ENCODE assay signal across 15 cellular contexts in the genomic region with DNA sequence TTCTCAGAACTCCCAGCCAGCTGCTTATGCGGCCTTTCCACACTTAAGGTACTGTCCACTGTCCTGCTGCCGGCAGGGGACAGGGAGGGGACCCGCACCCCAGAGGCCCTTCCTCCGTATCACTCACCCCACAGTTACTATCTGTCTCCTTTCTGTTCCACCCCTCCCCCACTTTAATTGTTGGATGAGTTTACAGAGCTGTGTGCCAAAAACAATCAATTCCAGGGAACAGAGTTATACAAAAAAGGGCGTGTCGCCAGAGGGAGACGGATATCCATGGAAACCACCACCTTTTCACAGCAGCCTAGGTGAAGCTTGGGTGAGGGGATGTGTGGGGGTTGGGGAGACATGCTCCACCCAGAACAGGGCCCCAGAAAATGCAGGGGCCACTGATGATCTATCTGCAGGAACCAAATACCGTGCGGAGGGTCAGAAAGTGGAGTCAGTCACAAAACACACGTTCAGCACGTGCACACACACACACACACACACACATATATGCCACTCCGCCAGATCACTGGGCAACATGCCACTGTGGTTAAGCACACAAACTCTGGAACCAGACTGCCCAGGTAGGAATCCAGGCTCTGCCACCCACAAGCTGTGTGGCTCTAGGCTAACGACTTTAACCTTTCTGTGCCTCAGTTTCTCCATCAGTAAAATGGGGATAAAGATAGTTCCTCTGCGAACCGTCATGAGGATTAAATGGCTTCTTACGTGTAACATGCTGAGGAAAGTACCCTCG. TPM values are rescaled to one million over a fixed set of nuclear protein-coding genes. Genes with fewer than 3 reads are reported as not detected.
DNase-seq lines count a peak whose midpoint lies in the region; ATAC-seq, FAIRE-seq and TF ChIP-seq lines count a peak whose summit lies in the region.
"Had no signal": no experiment of that assay in that cellular context is flagged by ENCODE, and none has a peak within 500 bp of the region (broad histone marks: within the 10 kb centered on the region; RNA-seq: fewer than 3 reads in every experiment).

No MANE protein-coding gene starts in this region.

- peak overlapping the region; percentile 31; the same call in 1 of the 2 replicates for H4K8ac ChIP-seq in H1 (ENCODE audit: extremely low read depth, insufficient read depth, low read length)

- no peak overlapping the region for H3K14ac ChIP-seq in H1 (ENCODE audit: insufficient read length)

- H3K4me1 ChIP-seq in H1 (replicated peaks in 1 of 4; ENCODE audit: control insufficient read depth in 3 of 4, insufficient read depth in 4 of 4, low read length in 3 of 4) = peaks cover 0 to 6% (median 1%) of the 10 kb centered on the region in 4 experiments; a peak in 3 of 7 replicates
- peaks cover 0 to 15% (median 5%) of the 10 kb centered on the region in 3 donors for H3K4me1 ChIP-seq in pancreas

- no peak for TF ChIP-seq EP300 in H1 (IDR thresholded peaks at IDR 0.05; ENCODE audit: borderline replicate concordance in 1 of 2, low read depth in 2 of 2, low read length in 2 of 2)

- no peak for TF ChIP-seq RAD21 in H1 (IDR thresholded peaks at IDR 0.05 in 1 of 2, conservative IDR thresholded peaks at IDR 0.05 in 1 of 2; ENCODE audit: low read depth in 2 of 2, low read length in 2 of 2)

- H3K27me3 ChIP-seq in H1 (replicated peaks in 1 of 4; ENCODE audit: control insufficient read depth in 3 of 4, extremely low read depth in 1 of 4, insufficient read depth in 3 of 4, low read length in 3 of 4) (no peaks in the 10 kb centered on the region), pancreas (no peaks in the 10 kb centered on the region)
- H3K27me3 ChIP-seq: BLaER1 treated with 17β-estradiol and CSF1 and Interleukin-3, amounts not matched to agents 10 nM and 100 nM had no signal

- H3K4me3 ChIP-seq in H1 (ENCODE audit: extremely low read depth in 1 of 4, insufficient read depth in 2 of 4, low read depth in 3 of 4, low read length in 4 of 4) (no peak overlapping the region), pancreas (no peak overlapping the region)
- H3K4me3 ChIP-seq: BLaER1 treated with 17β-estradiol and CSF1 and Interleukin-3, amounts not matched to agents 10 nM and 100 nM; smooth muscle cell had no signal

- H2BK5ac ChIP-seq in H1 (ENCODE audit: low read depth, low read length) = no peak overlapping the region; the same call in 1 of the 2 replicates

- H3K79me1 ChIP-seq in H1 (ENCODE audit: low read depth, low read length) = no peaks in the 10 kb centered on the region

- H2AFZ ChIP-seq in H1 (ENCODE audit: low read length) = no peak overlapping the region

- no peaks in the 10 kb centered on the region for H3K79me2 ChIP-seq in H1 (ENCODE audit: control insufficient read depth in 1 of 2, insufficient read depth in 2 of 2, low read length in 2 of 2)

- H3K36me3 Mint-ChIP-seq in effector memory CD8-positive, alpha-beta T cell (ENCODE audit: insufficient read depth) = peaks cover 6% of the 10 kb centered on the region

- H2BK12ac ChIP-seq in H1 (ENCODE audit: low read depth, low read length) = no peak overlapping the region

- H3K27ac Mint-ChIP-seq in effector memory CD8-positive, alpha-beta T cell = no peak overlapping the region
- H3K27ac Mint-ChIP-seq: activated T-cell treated with anti-CD3 and anti-CD28 coated beads, Interleukin-2, amount 50 U/mL, for 72 hours had no signal

- H3K56ac ChIP-seq in H1 (replicated peaks; ENCODE audit: insufficient read length, low read depth, low read length) = no peak overlapping the region

- no peak overlapping the region for H2BK120ac ChIP-seq in H1 (replicated peaks; ENCODE audit: low read depth, low read length)

- H4K91ac ChIP-seq in H1 (replicated peaks; ENCODE audit: insufficient read length, low read length) = no peak overlapping the region

- H3K9ac ChIP-seq in H1 (replicated peaks in 1 of 4; ENCODE audit: extremely low read depth in 1 of 4, low read depth in 3 of 4, low read length in 3 of 4) = no peak overlapping the region
- H3K9ac ChIP-seq: BLaER1 treated with 17β-estradiol and CSF1 and Interleukin-3, amounts not matched to agents 10 nM and 100 nM; SK-N-SH had no signal

- no peaks in the 10 kb centered on the region for H3K4me1 Mint-ChIP-seq in effector memory CD8-positive, alpha-beta T cell (ENCODE audit: low read depth in 2 of 2)

- intact Hi-C loops in pancreas (cut with DNase I) = no loop called here

- H2BK15ac ChIP-seq in H1 (ENCODE audit: low read length) = no peak overlapping the region

- no peak overlapping the region for H3K4me2 ChIP-seq in H1 (ENCODE audit: insufficient read depth in 1 of 2, low read depth in 2 of 2, low read length in 2 of 2)
- H3K4me2 ChIP-seq: BLaER1 treated with 17β-estradiol and CSF1 and Interleukin-3, amounts not matched to agents 10 nM and 100 nM; SK-N-SH; smooth muscle cell had no signal

- no peaks in the 10 kb centered on the region for H3K9me3 ChIP-seq in H1 (ENCODE audit: insufficient read depth in 2 of 2, low read depth in 1 of 2, low read length in 1 of 2)
- no peaks in the 10 kb centered on the region for H3K9me3 ChIP-seq in pancreas
- H3K9me3 ChIP-seq: BLaER1 treated with 17β-estradiol and CSF1 and Interleukin-3, amounts not matched to agents 10 nM and 100 nM; SK-N-SH had no signal

- no peak overlapping the region; the same call in 1 of the 2 replicates for H2AK5ac ChIP-seq in H1 (ENCODE audit: low read depth, low read length)

- H3K23me2 ChIP-seq in H1 (ENCODE audit: low read depth, low read length) = no peaks in the 10 kb centered on the region

- H3K27me3 Mint-ChIP-seq in effector memory CD8-positive, alpha-beta T cell = peaks cover 9 to 39% of the 10 kb centered on the region in 2 donors

- CTCF ChIA-PET in H1 (lab: Charles Lee; ENCODE audit: partially characterized antibody) = no interaction called here

- no peaks in the 10 kb centered on the region for H3K9me3 Mint-ChIP-seq in effector memory CD8-positive, alpha-beta T cell
- H3K9me3 Mint-ChIP-seq: activated T-cell treated with anti-CD3 and anti-CD28 coated beads, Interleukin-2, amount 50 U/mL, for 72 hours had no signal

- no peak for TF ChIP-seq POLR2A in H1 (IDR thresholded peaks at IDR 0.05; ENCODE audit: control extremely low read depth in 1 of 2, low read depth in 2 of 2, low read length in 2 of 2)

- H4K20me1 ChIP-seq in H1 (replicated peaks in 1 of 2; ENCODE audit: control insufficient read depth in 1 of 2, insufficient read depth in 2 of 2, low read length in 2 of 2) = no peaks in the 10 kb centered on the region

- FAIRE-seq in H1 (lab: Jason Lieb, UNC) (no peak), pancreas (lab: Jason Lieb, UNC) (no peak)
- FAIRE-seq: astrocyte had no signal

- DNase-seq in DMS79 treated with DMSO at 0.1 percent for 48 hours (lab: John Stamatoyannopoulos, UW) = peak; percentile 82
- DNase-seq in NCI-H2171 (lab: John Stamatoyannopoulos, UW) = peak; percentile 29
- no peak for DNase-seq in H1 (ENCODE audit: low read depth in 1 of 2, low spot score in 2 of 2)
- DNase-seq in pancreas = peak in 5 of 6 donors; percentile 70 to 83 (median 76)
- no peak for DNase-seq in inferior parietal cortex (ENCODE audit: extremely low spot score)
- DNase-seq in effector memory CD8-positive, alpha-beta T cell = no peak
- DNase-seq in DMS114 treated with DMSO at 0.1 percent for 48 hours (lab: John Stamatoyannopoulos, UW; ENCODE audit: unreplicated experiment) = no peak
- DNase-seq: activated T-cell treated with anti-CD3 and anti-CD28 coated beads, Interleukin-2, amount 50 U/mL, for 72 hours; HCEC 1CT; NCI-H524 treated with DMSO at 0.1 percent for 48 hours; SK-N-SH had no signal

- H2BK20ac ChIP-seq in H1 (ENCODE audit: low read length) = no peak overlapping the region; the same call in 1 of the 2 replicates

- no peak overlapping the region for H3K4me3 Mint-ChIP-seq in effector memory CD8-positive, alpha-beta T cell
- H3K4me3 Mint-ChIP-seq: activated T-cell treated with anti-CD3 and anti-CD28 coated beads, Interleukin-2, amount 50 U/mL, for 72 hours had no signal

- no peak for TF ChIP-seq CTCF in H1 (IDR thresholded peaks at IDR 0.05; ENCODE audit: control extremely low read depth in 1 of 3, insufficient read depth in 1 of 3, low read depth in 1 of 3, low read length in 3 of 3)
- no peak for TF ChIP-seq CTCF in pancreas (IDR thresholded peaks at IDR 0.05)

- no peak overlapping the region for H4K5ac ChIP-seq in H1 (ENCODE audit: insufficient read length, low read depth, low read length)

- no peak overlapping the region for H3K23ac ChIP-seq in H1 (ENCODE audit: insufficient read length)

- peak; percentile 70 to 82 (median 79) for ATAC-seq in pancreas
- ATAC-seq in effector memory CD8-positive, alpha-beta T cell (replicated peaks) = no peak
- no peak for ATAC-seq in GM18517 (IDR thresholded peaks at IDR 0.05; ENCODE audit: unreplicated experiment)
- ATAC-seq: activated T-cell treated with anti-CD3 and anti-CD28 coated beads, Interleukin-2, amount 50 U/mL, for 72 hours had no signal

- no peak overlapping the region for H3K18ac ChIP-seq in H1 (ENCODE audit: extremely low read depth, low read length)

- 92% methylated on average over 17 of the region's 17 CpGs; no CpG with 5 or more reads in 1 of the 2 experiments for WGBS in H1 (ENCODE audit: extremely low coverage in 1 of 2, insufficient coverage in 1 of 2, insufficient read length in 1 of 2, insufficient replicate concordance in 2 of 2, low coverage in 1 of 2, low lambda C conversion rate in 2 of 2, missing lambda C conversion rate in 1 of 2), 2 experiments
- WGBS in pancreas, 2 donors = 32 to 34% methylated on average over 17 of the region's 17 CpGs

- H3K36me3 ChIP-seq in H1 (ENCODE audit: control insufficient read depth in 2 of 4, insufficient read depth in 4 of 4, low read length in 3 of 4) (no peaks in the 10 kb centered on the region), pancreas (no peaks in the 10 kb centered on the region)
- H3K36me3 ChIP-seq: BLaER1 treated with 17β-estradiol and CSF1 and Interleukin-3, amounts not matched to agents 10 nM and 100 nM had no signal

- H3K27ac ChIP-seq in H1 (ENCODE audit: low read depth, low read length) = no peak overlapping the region
- no peak overlapping the region for H3K27ac ChIP-seq in pancreas
- H3K27ac ChIP-seq: BLaER1 treated with 17β-estradiol and CSF1 and Interleukin-3, amounts not matched to agents 10 nM and 100 nM had no signal

- H3K4ac ChIP-seq in H1 (replicated peaks; ENCODE audit: insufficient read length, low read depth, low read length) = no peak overlapping the region

- POLR2A ChIA-PET in H1 (lab: Charles Lee; ENCODE audit: partially characterized antibody) = interaction anchor here (0.5 kb wide), 1 partner anchor 32 kb away, joined by 4 read pairs; no protein-coding TSS in a partner anchor

RNA-seq across cellular contexts. Expression of gene CASZ1, which starts 30.5 kb away (rescaled TPM):
- 6.1 and 7.7 TPM in 2 replicates for total RNA-seq in H1 (2021; fragmentation: NEBNext Ultra II Directional; extraction: Animal tissue kit (Norgen Biotek cat#: 25700))
- polyA plus RNA-seq in H1 (2011; rRNA removed) = 4.4 and 5.9 TPM in 2 replicates
- 3.6 TPM for polyA plus RNA-seq in H1 (2011; cell fraction: cytosol; rRNA removed)
- polyA plus RNA-seq in H1 (2011; cell fraction: nucleus; rRNA removed) = 10.1 TPM
- polyA plus RNA-seq in H1 (2012, experiment 1 of 2) = 2.2 to 4.5 TPM (median 4.3 TPM) in 4 replicates
- 2.9 TPM for polyA plus RNA-seq in H1 (2012, experiment 2 of 2)
- polyA plus RNA-seq in H1 (2013, experiment 1 of 2) = 6.5 TPM
- 6.3 TPM for polyA plus RNA-seq in H1 (2013, experiment 2 of 2)
- 3.9 and 5.8 TPM in 2 replicates for polyA minus RNA-seq in H1 (2011; rRNA and poly(A)+ RNA removed)
- polyA minus RNA-seq in H1 (2011; cell fraction: cytosol; rRNA and poly(A)+ RNA removed) = 5.8 TPM
- polyA minus RNA-seq in H1 (2011; cell fraction: nucleus; rRNA and poly(A)+ RNA removed) = 10.2 TPM
- 10 to 100 TPM; 12.3 to 18.9 (median 13.8) TPM for total RNA-seq in pancreas
- 10 to 100 TPM in 1 of 2 donors, 1 to 10 TPM in 1; 6.7 to 16.0 TPM for polyA plus RNA-seq in pancreas

Comparison
In these comparisons a context has a peak if more than half of its experiments do, and no peak if none do; other contexts are left out.
1. DNase-seq: peak in DMS79 treated with DMSO at 0.1 percent for 48 hours (single experiment), NCI-H2171 (single experiment) and pancreas (5 of 6); none in H1 (0 of 2), inferior parietal cortex (single experiment), effector memory CD8-positive, alpha-beta T cell (0 of 3) and DMS114 treated with DMSO at 0.1 percent for 48 hours (single experiment).
2. ATAC-seq: peak in pancreas (4 of 4); none in effector memory CD8-positive, alpha-beta T cell (single experiment) and GM18517 (single experiment).